In genomic region chr1:20981903-20982695, GRCh38 we compare ENCODE assay signal across 9 cellular contexts.
A peak's percentile ranks its signal among the peaks of the same experiment; 100 is the strongest.
DNase-seq lines count a peak whose midpoint lies in the region; TF ChIP-seq lines count a peak whose summit lies in the region.
"Had no signal": no experiment of that assay in that cellular context is flagged by ENCODE, and none has a peak within 500 bp of the region (broad histone marks: within the 10 kb centered on the region; RNA-seq: fewer than 3 reads in every experiment).

No MANE protein-coding gene starts in this region.

- CTCF ChIA-PET in SK-N-SH (lab: Yijun Ruan, JAX) (interaction anchor here (0.6 to 3.7 kb wide), 15 partner anchors 11 to 387 kb away, joined by 3 to 44 read pairs (median 3); partner anchors contain the start of gene HP1BP3), HEK293T (lab: Yijun Ruan, JAX) (interaction anchor here (0.5 to 2.2 kb wide), 2 partner anchors 199 to 213 kb away, joined by 4 to 10 read pairs; no protein-coding TSS in a partner anchor)

- H3K36me3 ChIP-seq in SK-N-SH (replicated peaks in 1 of 2; ENCODE audit: control insufficient read depth in 1 of 2, insufficient read depth in 2 of 2, low read length in 1 of 2), result peaks cover 0 to 7% of the 10 kb centered on the region in 2 experiments

- H4K20me1 ChIP-seq in SK-N-SH (ENCODE audit: insufficient read depth), result peaks cover 5% of the 10 kb centered on the region; the same call in 1 of the 2 replicates

- H3K4me3 ChIP-seq in SK-N-SH (ENCODE audit: low read depth in 2 of 2, low read length in 1 of 2) (no peak overlapping the region), foreskin fibroblast (ENCODE audit: low read depth in 1 of 2, low read length in 2 of 2) (no peak overlapping the region)

- H2AFZ ChIP-seq in SK-N-SH (ENCODE audit: low read depth), result no peak overlapping the region

- H3K4me1 ChIP-seq in SK-N-SH (ENCODE audit: control insufficient read depth in 1 of 2, insufficient read depth in 2 of 2, low read depth in 1 of 2, low read length in 1 of 2), result peaks cover 10 to 47% of the 10 kb centered on the region in 2 experiments

- H3F3A ChIP-seq in SK-N-SH (replicated peaks; ENCODE audit: insufficient read depth), result peaks cover 39% of the 10 kb centered on the region

- TF ChIP-seq CTCF in SK-N-SH (IDR thresholded peaks at IDR 0.05) (peak; percentile 42), foreskin fibroblast (IDR thresholded peaks at IDR 0.05; ENCODE audit: low read depth, low read length) (peak; percentile 19)

- DNase-seq in NCI-H2227 treated with DMSO at 0.1 percent for 48 hours (lab: John Stamatoyannopoulos, UW), result peak; percentile 17
- no peak for DNase-seq in NCI-H2227 (lab: John Stamatoyannopoulos, UW; ENCODE audit: unreplicated experiment)
- DNase-seq in SK-N-SH, result peak; percentile 29
- peak; percentile 16 to 60 for DNase-seq in foreskin fibroblast
- DNase-seq in stromal cell of bone marrow (ENCODE audit: low read depth), result peak; percentile 36
- DNase-seq in HEK293T (ENCODE audit: extremely low spot score), result no peak
- DNase-seq in NCI-H2107 (lab: John Stamatoyannopoulos, UW), result no peak
- DNase-seq in stimulated activated CD4-positive, alpha-beta T cell treated with anti-CD3 and anti-CD28 coated beads, Interleukin-12 subunit alpha, Interleukin-12 subunit beta, amount 100 ng/mL, for 4 hours, result no peak
- DNase-seq: activated T-cell treated with anti-CD3 and anti-CD28 coated beads for 4 hours had no signal

- peak overlapping the region; percentile 39 for H3K4me2 ChIP-seq in SK-N-SH

- peak overlapping the region; percentile 50 to 76 for H3K27ac ChIP-seq in SK-N-SH (ENCODE audit: low read depth in 2 of 2, low read length in 1 of 2)

- no peaks in the 10 kb centered on the region for H3K27me3 ChIP-seq in SK-N-SH (ENCODE audit: insufficient read depth)

- TF ChIP-seq RAD21 in SK-N-SH (IDR thresholded peaks at IDR 0.05; ENCODE audit: low read length), result peak; percentile 73

- peak overlapping the region; percentile 17; the same call in 1 of the 2 replicates for H3K9ac ChIP-seq in SK-N-SH

- peak in 1 of 2 experiments; percentile 37; a peak in 1 of 4 replicates for TF ChIP-seq EP300 in SK-N-SH (IDR thresholded peaks at IDR 0.05; ENCODE audit: borderline replicate concordance in 1 of 2, low read depth in 1 of 2, low read length in 1 of 2)

- H3K9me3 ChIP-seq in SK-N-SH, result no peaks in the 10 kb centered on the region

- no peaks in the 10 kb centered on the region for H3K9me2 ChIP-seq in SK-N-SH

- POLR2A ChIA-PET in SK-N-SH (lab: Yijun Ruan, JAX), result interaction anchor here (1.1 kb wide), 1 partner anchor 213 kb away, joined by 3 read pairs; no protein-coding TSS in a partner anchor
- POLR2A ChIA-PET in HEK293T (lab: Yijun Ruan, JAX), result no interaction called here

- peaks cover 42% of the 10 kb centered on the region for H3K79me2 ChIP-seq in SK-N-SH (ENCODE audit: insufficient read depth)

TF ChIP-seq in SK-N-SH, 30 proteins besides CTCF, POLR2A, EP300 and RAD21 (continues in another document):
- TF ChIP-seq TCF12 (IDR thresholded peaks at IDR 0.05) (peak; percentile 19; the same call in 1 of the 2 replicates), FOSL2 (IDR thresholded peaks at IDR 0.05; ENCODE audit: borderline replicate concordance, low read depth) (0 out of 2 replicates have a peak, but pooled peaks have one; percentile 2), FOXJ3 (CRISPR knock-in tag; IDR thresholded peaks at IDR 0.05) (no peak), PBX3 (IDR thresholded peaks at IDR 0.05) (peak; percentile 24; the same call in 1 of the 2 replicates), NRF1 (IDR thresholded peaks at IDR 0.05; ENCODE audit: low read depth, low read length) (no peak), SIN3A (IDR thresholded peaks at IDR 0.05; ENCODE audit: borderline replicate concordance, low read depth, low read length) (no peak), CHD2 (IDR thresholded peaks at IDR 0.05; ENCODE audit: low read length, partially characterized antibody) (no peak), RXRA (IDR thresholded peaks at IDR 0.05; ENCODE audit: borderline replicate concordance, low read depth) (no peak), USF1 (IDR thresholded peaks at IDR 0.05; ENCODE audit: borderline replicate concordance, low read depth) (no peak), SMC3 (IDR thresholded peaks at IDR 0.05; ENCODE audit: low read depth, low read length) (peak; percentile 41; the same call in 1 of the 2 replicates)

TF ChIP-seq in HEK293T, 16 proteins besides CTCF, POLR2A, EP300 and RAD21:
- TF ChIP-seq ELF4 (IDR thresholded peaks at IDR 0.05) (no peak), L3MBTL2 (conservative IDR thresholded peaks at IDR 0.05) (no peak), ZNF384 (IDR thresholded peaks at IDR 0.05) (no peak), PKNOX1 (IDR thresholded peaks at IDR 0.05) (no peak), SUZ12 (IDR thresholded peaks at IDR 0.05) (no peak), NFRKB (IDR thresholded peaks at IDR 0.05) (no peak), FOXA1 (IDR thresholded peaks at IDR 0.05) (no peak), BHLHE40 (IDR thresholded peaks at IDR 0.05; ENCODE audit: borderline replicate concordance) (no peak), LEF1 (IDR thresholded peaks at IDR 0.05; ENCODE audit: borderline replicate concordance) (no peak), CTBP1 (IDR thresholded peaks at IDR 0.05; ENCODE audit: borderline replicate concordance) (no peak), ARNT (IDR thresholded peaks at IDR 0.05) (no peak), SP1 (IDR thresholded peaks at IDR 0.05) (no peak), FOXK2 (IDR thresholded peaks at IDR 0.05) (no peak), HDGF (IDR thresholded peaks at IDR 0.05; ENCODE audit: borderline replicate concordance) (no peak)

Comparison
In these comparisons a context has a peak if more than half of its experiments do, and no peak if none do; other contexts are left out.
1. DNase-seq: peak in NCI-H2227 treated with DMSO at 0.1 percent for 48 hours (single experiment), SK-N-SH (single experiment), foreskin fibroblast (2 of 2) and stromal cell of bone marrow (single experiment); none in NCI-H2227 (single experiment), HEK293T (single experiment), NCI-H2107 (single experiment) and stimulated activated CD4-positive, alpha-beta T cell treated with anti-CD3 and anti-CD28 coated beads, Interleukin-12 subunit alpha, Interleukin-12 subunit beta, amount 100 ng/mL, for 4 hours (single experiment).